Comparison of ENCODE assay signal across 30 cellular contexts in the genomic region with DNA sequence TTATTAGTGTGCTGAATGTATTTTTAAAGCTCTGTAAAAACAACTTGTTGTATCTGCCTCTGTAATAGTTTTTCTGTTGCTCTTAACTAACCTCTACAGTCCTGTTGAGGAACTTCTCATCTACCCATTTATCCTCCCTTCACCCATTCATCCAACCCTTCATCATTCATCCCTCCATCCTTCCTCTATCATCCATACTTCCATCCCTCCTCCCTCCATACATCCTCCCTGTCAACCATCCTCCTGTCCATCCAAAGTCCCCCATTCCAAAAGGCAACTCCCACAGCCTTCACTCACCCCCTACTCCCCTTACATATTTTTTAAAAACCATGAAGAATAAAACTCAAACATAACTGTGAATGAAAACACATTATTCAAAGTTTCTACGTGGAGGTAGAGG. TPM values are rescaled to one million over a fixed set of nuclear protein-coding genes. Genes with fewer than 3 reads are reported as not detected.
DNase-seq lines count a peak whose midpoint lies in the region; ATAC-seq and TF ChIP-seq lines count a peak whose summit lies in the region.
"Had no signal": no experiment of that assay in that cellular context is flagged by ENCODE, and none has a peak within 500 bp of the region (broad histone marks: within the 10 kb centered on the region; RNA-seq: fewer than 3 reads in every experiment).

No MANE protein-coding gene starts in this region.

- H2AFZ ChIP-seq in GM23338, result no peak overlapping the region

- no peak for ATAC-seq in activated naive CD4-positive, alpha-beta T cell treated with anti-CD3 and anti-CD28 coated beads, Interleukin-2, amount 50 U/mL, for 72 hours
- ATAC-seq in GM23338, result no peak
- no peak for ATAC-seq in effector memory CD8-positive, alpha-beta T cell (replicated peaks)
- ATAC-seq in stimulated activated memory B cell treated with anti-CD40 and anti-IgM and Interleukin-4, amounts not matched to agents 10 μg/mL and 1 μg/mL and 100 μg/mL, for 72 hours, result no peak
- ATAC-seq in GM21390 (IDR thresholded peaks at IDR 0.05; ENCODE audit: unreplicated experiment), result no peak
- ATAC-seq in HG02884 (IDR thresholded peaks at IDR 0.05; ENCODE audit: unreplicated experiment), result no peak
- ATAC-seq: activated T-cell treated with anti-CD3 and anti-CD28 coated beads, Interleukin-2, amount 50 U/mL, for 72 hours; esophagus mucosa; HCT116; heart right ventricle; lower lobe of right lung had no signal

- H3K36me3 Mint-ChIP-seq in activated naive CD4-positive, alpha-beta T cell treated with anti-CD3 and anti-CD28 coated beads, Interleukin-2, amount 50 U/mL, for 24 hours, result peaks cover 4% of the 10 kb centered on the region
- H3K36me3 Mint-ChIP-seq in activated naive CD4-positive, alpha-beta T cell treated with anti-CD3 and anti-CD28 coated beads, Interleukin-2, amount 50 U/mL, for 72 hours, result peaks cover 0 to 3% of the 10 kb centered on the region in 2 donors
- H3K36me3 Mint-ChIP-seq in GM23338 (ENCODE audit: low read depth), result no peaks in the 10 kb centered on the region
- no peaks in the 10 kb centered on the region for H3K36me3 Mint-ChIP-seq in effector memory CD8-positive, alpha-beta T cell (ENCODE audit: insufficient read depth)
- H3K36me3 Mint-ChIP-seq in stimulated activated memory B cell treated with anti-CD40 and anti-IgM and Interleukin-4, amounts not matched to agents 10 μg/mL and 1 μg/mL and 100 μg/mL, for 72 hours, result peaks cover 14% of the 10 kb centered on the region

- no peak for TF ChIP-seq CTCF in GM23338 (conservative IDR thresholded peaks at IDR 0.05; ENCODE audit: low read depth in 2 of 2)

- H3K79me2 ChIP-seq in GM23338 (replicated peaks; ENCODE audit: insufficient read depth), result peaks cover 83% of the 10 kb centered on the region

- no peaks in the 10 kb centered on the region for H3K27me3 ChIP-seq in GM23338 (ENCODE audit: insufficient read depth)
- H3K27me3 ChIP-seq: BE2C, heart right ventricle, sigmoid colon, stomach had no signal

- peaks cover 68% of the 10 kb centered on the region for H3K4me1 Mint-ChIP-seq in activated naive CD4-positive, alpha-beta T cell treated with anti-CD3 and anti-CD28 coated beads, Interleukin-2, amount 50 U/mL, for 24 hours
- peaks cover 20% of the 10 kb centered on the region for H3K4me1 Mint-ChIP-seq in GM23338
- peaks cover 32 to 53% of the 10 kb centered on the region in 2 donors for H3K4me1 Mint-ChIP-seq in effector memory CD8-positive, alpha-beta T cell (ENCODE audit: low read depth in 2 of 2)
- H3K4me1 Mint-ChIP-seq in stimulated activated memory B cell treated with anti-CD40 and anti-IgM and Interleukin-4, amounts not matched to agents 10 μg/mL and 1 μg/mL and 100 μg/mL, for 72 hours, result peaks cover 40% of the 10 kb centered on the region

- no peaks in the 10 kb centered on the region for H3F3A ChIP-seq in GM23338 (replicated peaks; ENCODE audit: low read depth)

- no peaks in the 10 kb centered on the region for H3K27me3 Mint-ChIP-seq in activated naive CD4-positive, alpha-beta T cell treated with anti-CD3 and anti-CD28 coated beads, Interleukin-2, amount 50 U/mL, for 24 hours
- no peaks in the 10 kb centered on the region for H3K27me3 Mint-ChIP-seq in GM23338 (ENCODE audit: insufficient read depth, low read depth, poor library complexity)
- H3K27me3 Mint-ChIP-seq in effector memory CD8-positive, alpha-beta T cell, result no peaks in the 10 kb centered on the region
- no peaks in the 10 kb centered on the region for H3K27me3 Mint-ChIP-seq in stimulated activated memory B cell treated with anti-CD40 and anti-IgM and Interleukin-4, amounts not matched to agents 10 μg/mL and 1 μg/mL and 100 μg/mL, for 72 hours
- H3K27me3 Mint-ChIP-seq: activated CD4-positive, alpha-beta T cell treated with anti-CD3 and anti-CD28 coated beads, Interleukin-2, amount 10 ng/mL, durations not matched to agents 7 days and 5 days had no signal

- H3K9me2 ChIP-seq in GM23338 (ENCODE audit: insufficient read depth), result no peaks in the 10 kb centered on the region

- no peak overlapping the region for H3K4me3 Mint-ChIP-seq in activated naive CD4-positive, alpha-beta T cell treated with anti-CD3 and anti-CD28 coated beads, Interleukin-2, amount 50 U/mL, for 24 hours
- no peak overlapping the region for H3K4me3 Mint-ChIP-seq in GM23338
- no peak overlapping the region for H3K4me3 Mint-ChIP-seq in effector memory CD8-positive, alpha-beta T cell
- no peak overlapping the region for H3K4me3 Mint-ChIP-seq in stimulated activated memory B cell treated with anti-CD40 and anti-IgM and Interleukin-4, amounts not matched to agents 10 μg/mL and 1 μg/mL and 100 μg/mL, for 72 hours
- H3K4me3 Mint-ChIP-seq: activated CD4-positive, alpha-beta T cell treated with anti-CD3 and anti-CD28 coated beads, Interleukin-2, amount 10 ng/mL, durations not matched to agents 7 days and 5 days; activated naive CD4-positive, alpha-beta T cell treated with anti-CD3 and anti-CD28 coated beads for 36 hours; activated T-cell treated with anti-CD3 and anti-CD28 coated beads, Interleukin-2, amount 50 U/mL, for 72 hours had no signal

- peak overlapping the region; percentile 1 for H3K27ac Mint-ChIP-seq in activated naive CD4-positive, alpha-beta T cell treated with anti-CD3 and anti-CD28 coated beads, Interleukin-2, amount 50 U/mL, for 24 hours
- peak overlapping the region in 1 of 2 donors; percentile 63 for H3K27ac Mint-ChIP-seq in activated naive CD4-positive, alpha-beta T cell treated with anti-CD3 and anti-CD28 coated beads, Interleukin-2, amount 50 U/mL, for 72 hours
- no peak overlapping the region for H3K27ac Mint-ChIP-seq in GM23338
- peak overlapping the region; percentile 18 to 78 for H3K27ac Mint-ChIP-seq in effector memory CD8-positive, alpha-beta T cell
- peak overlapping the region; percentile 26 for H3K27ac Mint-ChIP-seq in stimulated activated memory B cell treated with anti-CD40 and anti-IgM and Interleukin-4, amounts not matched to agents 10 μg/mL and 1 μg/mL and 100 μg/mL, for 72 hours
- H3K27ac Mint-ChIP-seq: activated CD4-positive, alpha-beta T cell treated with anti-CD3 and anti-CD28 coated beads, Interleukin-2, amount 10 ng/mL, durations not matched to agents 7 days and 5 days; activated naive CD4-positive, alpha-beta T cell treated with anti-CD3 and anti-CD28 coated beads for 36 hours; activated T-cell treated with anti-CD3 and anti-CD28 coated beads, Interleukin-2, amount 50 U/mL, for 72 hours had no signal

- peak overlapping the region; percentile 32; the same call in 1 of the 2 replicates for H3K27ac ChIP-seq in GM23338 (ENCODE audit: low read depth)
- H3K27ac ChIP-seq: coronary artery, heart right ventricle, lower lobe of right lung, sigmoid colon, SK-N-MC, WERI-Rb-1 had no signal

- H4K20me1 ChIP-seq in GM23338 (replicated peaks; ENCODE audit: insufficient read depth), result peaks cover 18% of the 10 kb centered on the region

- no peak for DNase-seq in activated naive CD4-positive, alpha-beta T cell treated with anti-CD3 and anti-CD28 coated beads, Interleukin-2, amount 50 U/mL, for 72 hours (ENCODE audit: low spot score in 2 of 2)
- DNase-seq in GM23338 (ENCODE audit: low spot score), result no peak
- no peak for DNase-seq in effector memory CD8-positive, alpha-beta T cell
- no peak for DNase-seq in stimulated activated CD8-positive, alpha-beta memory T cell treated with anti-CD3 and anti-CD28 coated beads, Interleukin-4, amount 100 ng/mL, for 48 hours
- DNase-seq: activated CD4-positive, alpha-beta T cell treated with anti-CD3 and anti-CD28 coated beads, Interleukin-2, amount 10 ng/mL, durations not matched to agents 7 days and 5 days; activated naive CD4-positive, alpha-beta T cell treated with anti-CD3 and anti-CD28 coated beads for 36 hours; activated T-cell treated with anti-CD3 and anti-CD28 coated beads, Interleukin-2, amount 50 U/mL, for 72 hours; BE2C; DMS79; foreskin fibroblast; GDM1; heart right ventricle; kidney glomerular epithelial cell; lower lobe of right lung; mucosa of descending colon; NCI-H510A; posterior cingulate gyrus; stomach; T-helper 9 cell; trophoblast cell; WERI-Rb-1 had no signal

- no peaks in the 10 kb centered on the region for H3K36me3 ChIP-seq in GM23338 (ENCODE audit: insufficient read depth)
- H3K36me3 ChIP-seq: BE2C, lower lobe of right lung, sigmoid colon, stomach had no signal

- H3K4me1 ChIP-seq in GM23338 (ENCODE audit: insufficient read depth), result peaks cover 26% of the 10 kb centered on the region
- H3K4me1 ChIP-seq: BE2C had no signal

- H3K4me2 ChIP-seq in GM23338, result no peak overlapping the region

- no peaks in the 10 kb centered on the region for H3K9me3 Mint-ChIP-seq in activated naive CD4-positive, alpha-beta T cell treated with anti-CD3 and anti-CD28 coated beads, Interleukin-2, amount 50 U/mL, for 24 hours
- no peaks in the 10 kb centered on the region for H3K9me3 Mint-ChIP-seq in activated naive CD4-positive, alpha-beta T cell treated with anti-CD3 and anti-CD28 coated beads, Interleukin-2, amount 50 U/mL, for 72 hours
- no peaks in the 10 kb centered on the region for H3K9me3 Mint-ChIP-seq in GM23338
- no peaks in the 10 kb centered on the region for H3K9me3 Mint-ChIP-seq in effector memory CD8-positive, alpha-beta T cell
- no peaks in the 10 kb centered on the region for H3K9me3 Mint-ChIP-seq in stimulated activated memory B cell treated with anti-CD40 and anti-IgM and Interleukin-4, amounts not matched to agents 10 μg/mL and 1 μg/mL and 100 μg/mL, for 72 hours
- H3K9me3 Mint-ChIP-seq: activated CD4-positive, alpha-beta T cell treated with anti-CD3 and anti-CD28 coated beads, Interleukin-2, amount 10 ng/mL, durations not matched to agents 7 days and 5 days; activated naive CD4-positive, alpha-beta T cell treated with anti-CD3 and anti-CD28 coated beads for 36 hours; activated T-cell treated with anti-CD3 and anti-CD28 coated beads, Interleukin-2, amount 50 U/mL, for 72 hours had no signal

- no peak overlapping the region for H3K4me3 ChIP-seq in GM23338
- H3K4me3 ChIP-seq: coronary artery, heart right ventricle, lower lobe of right lung, mucosa of descending colon, sigmoid colon, SK-N-MC, stomach had no signal

TF ChIP-seq in GM23338, 12 proteins besides CTCF, POLR2A, EP300 and RAD21 (continues in another document):
- no peak for TF ChIP-seq ZNF331 (CRISPR knock-in tag; IDR thresholded peaks at IDR 0.05; ENCODE audit: low read depth)
- no peak for TF ChIP-seq POLR2AphosphoS5 (IDR thresholded peaks at IDR 0.05; ENCODE audit: low read depth)
- TF ChIP-seq EZH2phosphoT487 (IDR thresholded peaks at IDR 0.05; ENCODE audit: unreplicated experiment), result no peak
- no peak for TF ChIP-seq EZH2 (IDR thresholded peaks at IDR 0.05; ENCODE audit: low read depth, unreplicated experiment)
- no peak for TF ChIP-seq CREB1 (CRISPR knock-in tag; IDR thresholded peaks at IDR 0.05; ENCODE audit: low read depth)

RNA-seq across cellular contexts. Expression of gene SPDEF, which starts 40.7 kb away (rescaled TPM):
- total RNA-seq in activated naive CD4-positive, alpha-beta T cell treated with anti-CD3 and anti-CD28 coated beads, Interleukin-2, amount 50 U/mL, for 72 hours, result under 1 TPM in 1 of 2 donors, not detected in 1; 0.80 TPM
- 0.69 TPM in 1 of 2 replicates, not detected in the other for total RNA-seq in GM23338 (2014; rRNA removed; shearing (Covaris generic))
- not detected in 2 replicates for polyA plus RNA-seq in GM23338 (2016; fragmentation: Nextera tagmentation; extraction: Ambion mirVana)
- total RNA-seq: activated CD4-positive, alpha-beta T cell treated with anti-CD3 and anti-CD28 coated beads, Interleukin-2, amount 10 ng/mL, durations not matched to agents 7 days and 5 days had no signal
